15 cellular contexts compared by ENCODE assay signal in the genomic region with DNA sequence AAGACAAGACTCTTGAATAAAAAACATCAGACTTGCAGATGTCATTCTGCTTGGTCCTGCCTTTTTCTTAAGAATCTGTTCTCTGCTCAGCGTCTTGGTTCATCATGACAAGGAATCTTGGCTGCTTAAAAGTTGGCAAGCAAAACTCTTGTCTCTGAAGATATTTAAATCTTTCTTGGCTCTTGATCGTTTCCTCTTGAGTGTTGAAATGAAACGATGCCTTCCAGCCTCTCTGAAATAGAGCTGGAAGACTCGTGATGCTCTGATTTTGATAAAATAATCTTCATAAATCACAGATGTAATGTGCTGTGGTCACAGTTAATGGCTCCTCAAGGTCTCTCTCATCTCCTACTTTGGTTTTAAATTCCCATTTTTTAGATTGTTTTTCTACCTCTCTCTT.
"Had no signal": no experiment of that assay in that cellular context is flagged by ENCODE, and none has a peak within 500 bp of the region (broad histone marks: within the 10 kb centered on the region; RNA-seq: fewer than 3 reads in every experiment).

No MANE protein-coding gene starts in this region.

- H3K27me3 ChIP-seq: brain microvascular endothelial cell, neural progenitor cell, pancreas, sigmoid colon, stomach had no signal

- H3K27ac ChIP-seq: brain microvascular endothelial cell, lower lobe of right lung, neural progenitor cell, pancreas, sigmoid colon, stomach had no signal

- H3K4me1 ChIP-seq: lower lobe of right lung, neural progenitor cell, pancreas, stomach had no signal

- H3K4me3 ChIP-seq: lower lobe of right lung, neural progenitor cell, pancreas, sigmoid colon, stomach had no signal

- H3K4me2 ChIP-seq: neural progenitor cell had no signal

- H3K9ac ChIP-seq: neural progenitor cell had no signal

- H3K9me3 ChIP-seq: lower lobe of right lung, pancreas had no signal

- H3K36me3 ChIP-seq: brain microvascular endothelial cell, lower lobe of right lung, neural progenitor cell, pancreas, sigmoid colon, stomach had no signal

- FAIRE-seq: pancreas had no signal

- H2AFZ ChIP-seq: neural progenitor cell had no signal

- ATAC-seq: left cardiac atrium, lower lobe of right lung, pancreas had no signal

- DNase-seq: activated B cell treated with CpG ODN at 0.5 μM for 24 hours; activated CD4-positive, alpha-beta T cell treated with anti-CD3 and anti-CD28 coated beads for 48 hours; activated gamma-delta T cell treated with Interleukin-2 at 50 U/mL for 16 hours; brain microvascular endothelial cell; cerebellar nuclear complex; effector memory CD4-positive, alpha-beta T cell; foreskin fibroblast; glutamatergic neuron; left cardiac atrium; lower lobe of right lung; pancreas; sigmoid colon; stimulated activated CD4-positive, alpha-beta T cell treated with anti-CD3 and anti-CD28 coated beads, Interleukin-1b, Interleukin-23, amount 100 ng/mL, for 48 hours; stomach had no signal
